Comparison of ENCODE assay signal across 1 cellular context in genomic region chr2:241000831-241001321, GRCh38.
TF ChIP-seq lines count a peak whose summit lies in the region.

No MANE protein-coding gene starts in this region.

TF ChIP-seq in HepG2, 621 proteins besides CTCF, POLR2A, EP300 and RAD21 (continued from another document):
- TF ChIP-seq ZMAT5 (CRISPR knock-in tag; IDR thresholded peaks at IDR 0.05; ENCODE audit: borderline replicate concordance, low read depth) = no peak
- no peak for TF ChIP-seq PPARG (CRISPR knock-in tag; conservative IDR thresholded peaks at IDR 0.05)
- TF ChIP-seq ZNF256 (CRISPR knock-in tag; conservative IDR thresholded peaks at IDR 0.05) = no peak
- TF ChIP-seq SOX13 (IDR thresholded peaks at IDR 0.05) = no peak
- no peak for TF ChIP-seq SOX13 (CRISPR knock-in tag; conservative IDR thresholded peaks at IDR 0.05 in 1 of 2, IDR thresholded peaks at IDR 0.05 in 1 of 2)
- no peak for TF ChIP-seq ZXDC (CRISPR knock-in tag; IDR thresholded peaks at IDR 0.05)
- no peak for TF ChIP-seq SNAI1 (CRISPR knock-in tag; IDR thresholded peaks at IDR 0.05; ENCODE audit: borderline replicate concordance)
- no peak for TF ChIP-seq ZNF577 (CRISPR knock-in tag; IDR thresholded peaks at IDR 0.05; ENCODE audit: borderline replicate concordance, low read depth)
- no peak for TF ChIP-seq PITX1 (CRISPR knock-in tag; IDR thresholded peaks at IDR 0.05)
- no peak for TF ChIP-seq NFIB (CRISPR knock-in tag; IDR thresholded peaks at IDR 0.05; ENCODE audit: borderline replicate concordance)
- no peak for TF ChIP-seq JUNB (CRISPR knock-in tag; IDR thresholded peaks at IDR 0.05; ENCODE audit: borderline replicate concordance)
- no peak for TF ChIP-seq ZFP82 (CRISPR knock-in tag; IDR thresholded peaks at IDR 0.05; ENCODE audit: borderline replicate concordance)
- TF ChIP-seq HHEX (CRISPR knock-in tag; IDR thresholded peaks at IDR 0.05) = no peak
- no peak for TF ChIP-seq MLX (CRISPR knock-in tag; IDR thresholded peaks at IDR 0.05)
